Comparison of ENCODE assay signal across 22 cellular contexts in genomic region chr10:12947741-12948140, GRCh38. TPM values are rescaled to one million over a fixed set of nuclear protein-coding genes. Genes with fewer than 3 reads are reported as not detected.
DNase-seq lines count a peak whose midpoint lies in the region; ATAC-seq, FAIRE-seq and TF ChIP-seq lines count a peak whose summit lies in the region.
"Had no signal": no experiment of that assay in that cellular context is flagged by ENCODE, and none has a peak within 500 bp of the region (broad histone marks: within the 10 kb centered on the region; RNA-seq: fewer than 3 reads in every experiment).

No MANE protein-coding gene starts in this region.

- no peak for ATAC-seq in GM18511 (IDR thresholded peaks at IDR 0.05; ENCODE audit: unreplicated experiment)
- ATAC-seq: CD8-positive, alpha-beta T cell had no signal

- H3K9ac ChIP-seq in astrocyte (ENCODE audit: low read length) (no peak overlapping the region), Karpas-422 (ENCODE audit: low read length) (no peak overlapping the region)
- H3K9ac ChIP-seq: BLaER1 treated with 17β-estradiol and CSF1 and Interleukin-3, amounts not matched to agents 10 nM and 100 nM had no signal

- FAIRE-seq in astrocyte (lab: Jason Lieb, UNC) = no peak
- FAIRE-seq: A204.1, D721Med, G401.6, GM12891 had no signal

- H3K36me3 Mint-ChIP-seq in astrocyte (ENCODE audit: low read depth, unreplicated experiment) = peaks cover 20% of the 10 kb centered on the region
- H3K36me3 Mint-ChIP-seq: CD8-positive, alpha-beta T cell had no signal

- H3K36me3 ChIP-seq in ascending aorta (no peaks in the 10 kb centered on the region), astrocyte (ENCODE audit: insufficient read depth, low read length) (no peaks in the 10 kb centered on the region), esophagus muscularis mucosa (no peaks in the 10 kb centered on the region), tibial artery (no peaks in the 10 kb centered on the region), BE2C (no peaks in the 10 kb centered on the region), Karpas-422 (ENCODE audit: insufficient read depth, low read length) (peaks cover 2% of the 10 kb centered on the region; the same call in 1 of the 2 replicates)
- H3K36me3 ChIP-seq: BLaER1 treated with 17β-estradiol and CSF1 and Interleukin-3, amounts not matched to agents 10 nM and 100 nM had no signal

- no peak for TF ChIP-seq POLR2A in esophagus muscularis mucosa (IDR thresholded peaks at IDR 0.05; ENCODE audit: low read depth)

- H3K27me3 Mint-ChIP-seq in astrocyte (ENCODE audit: low read depth, unreplicated experiment) = no peaks in the 10 kb centered on the region
- H3K27me3 Mint-ChIP-seq: CD4-positive, alpha-beta T cell had no signal

- peaks cover 8% of the 10 kb centered on the region for H3K9me3 Mint-ChIP-seq in astrocyte (ENCODE audit: unreplicated experiment)
- H3K9me3 Mint-ChIP-seq: CD4-positive, alpha-beta T cell; CD8-positive, alpha-beta T cell had no signal

- H3K27ac ChIP-seq in ascending aorta (peak overlapping the region; percentile 74 to 79), astrocyte (ENCODE audit: low read depth, low read length) (no peak overlapping the region), esophagus muscularis mucosa (replicated peaks in 1 of 4) (no peak overlapping the region), tibial artery (peak overlapping the region; percentile 72 to 77), Karpas-422 (ENCODE audit: low read length) (no peak overlapping the region)
- H3K27ac ChIP-seq: BLaER1 treated with 17β-estradiol and CSF1 and Interleukin-3, amounts not matched to agents 10 nM and 100 nM; C4-2B had no signal

- no peak overlapping the region for H2AFZ ChIP-seq in astrocyte (ENCODE audit: low read depth, low read length)
- no peak overlapping the region for H2AFZ ChIP-seq in Karpas-422 (ENCODE audit: low read length)

- DNase-seq in ascending aorta (ENCODE audit: low spot score in 2 of 2) (no peak), astrocyte (ENCODE audit: low read depth) (no peak), esophagus muscularis mucosa (ENCODE audit: extremely low spot score) (peak; percentile 91), tibial artery (no peak), BE2C (no peak), Karpas-422 (no peak)
- DNase-seq in activated naive CD4-positive, alpha-beta T cell treated with anti-CD3 and anti-CD28 coated beads, Interleukin-2, amount 50 U/mL, for 16 hours = no peak
- DNase-seq: 8988T; ACHN; Caco-2; Calu3; CD4-positive, alpha-beta T cell; CD8-positive, alpha-beta T cell; DMS79 treated with DMSO at 0.1 percent for 48 hours; GF-D8 had no signal

- H3K9me2 ChIP-seq in Karpas-422 (replicated peaks; ENCODE audit: insufficient read depth, low read length) = no peaks in the 10 kb centered on the region

- no peaks in the 10 kb centered on the region for H4K20me1 ChIP-seq in astrocyte (ENCODE audit: insufficient read depth, low read length)
- H4K20me1 ChIP-seq in Karpas-422 (ENCODE audit: insufficient read depth, low read depth, low read length) = no peaks in the 10 kb centered on the region
- H4K20me1 ChIP-seq: BLaER1 treated with 17β-estradiol and CSF1 and Interleukin-3, amounts not matched to agents 10 nM and 100 nM had no signal

- no peaks in the 10 kb centered on the region for H3K79me2 ChIP-seq in astrocyte (ENCODE audit: insufficient read depth, low read length)
- no peaks in the 10 kb centered on the region for H3K79me2 ChIP-seq in Karpas-422 (ENCODE audit: low read length)

- no peaks in the 10 kb centered on the region for H3K9me3 ChIP-seq in ascending aorta
- no peaks in the 10 kb centered on the region for H3K9me3 ChIP-seq in astrocyte (ENCODE audit: insufficient read depth, low read depth, low read length)
- no peaks in the 10 kb centered on the region for H3K9me3 ChIP-seq in esophagus muscularis mucosa
- H3K9me3 ChIP-seq in tibial artery = no peaks in the 10 kb centered on the region
- H3K9me3 ChIP-seq in BE2C = no peaks in the 10 kb centered on the region
- H3K9me3 ChIP-seq in Karpas-422 (ENCODE audit: low read length) = no peaks in the 10 kb centered on the region

- peaks cover 2 to 4% of the 10 kb centered on the region in 2 donors for H3K4me1 ChIP-seq in ascending aorta
- no peaks in the 10 kb centered on the region for H3K4me1 ChIP-seq in astrocyte (ENCODE audit: insufficient read depth, low read length)
- no peaks in the 10 kb centered on the region for H3K4me1 ChIP-seq in esophagus muscularis mucosa
- H3K4me1 ChIP-seq in tibial artery = peaks cover 0 to 65% (median 11%) of the 10 kb centered on the region in 4 donors
- no peaks in the 10 kb centered on the region for H3K4me1 ChIP-seq in BE2C
- H3K4me1 ChIP-seq in Karpas-422 (ENCODE audit: low read length) = peaks cover 21% of the 10 kb centered on the region

- 100% methylated on average over 3 of the region's 3 CpGs for WGBS in esophagus muscularis mucosa

- H3K4me3 Mint-ChIP-seq in astrocyte (ENCODE audit: unreplicated experiment) = no peak overlapping the region
- H3K4me3 Mint-ChIP-seq: CD4-positive, alpha-beta T cell; CD8-positive, alpha-beta T cell had no signal

- H3K27me3 ChIP-seq in ascending aorta (no peaks in the 10 kb centered on the region), astrocyte (ENCODE audit: insufficient read depth, low read length) (no peaks in the 10 kb centered on the region), esophagus muscularis mucosa (no peaks in the 10 kb centered on the region), tibial artery (no peaks in the 10 kb centered on the region), BE2C (no peaks in the 10 kb centered on the region), Karpas-422 (ENCODE audit: low read length) (no peaks in the 10 kb centered on the region)
- H3K27me3 ChIP-seq: BLaER1 treated with 17β-estradiol and CSF1 and Interleukin-3, amounts not matched to agents 10 nM and 100 nM had no signal

- TF ChIP-seq EP300 in esophagus muscularis mucosa (IDR thresholded peaks at IDR 0.05) = no peak

- no peak for TF ChIP-seq CTCF in ascending aorta (IDR thresholded peaks at IDR 0.05)
- TF ChIP-seq CTCF in astrocyte (IDR thresholded peaks at IDR 0.05; ENCODE audit: insufficient read depth, low read depth, low read length) = no peak
- TF ChIP-seq CTCF in esophagus muscularis mucosa (IDR thresholded peaks at IDR 0.05) = no peak
- no peak for TF ChIP-seq CTCF in tibial artery (IDR thresholded peaks at IDR 0.05)
- no peak for TF ChIP-seq CTCF in BE2C (IDR thresholded peaks at IDR 0.05; ENCODE audit: low read depth, low read length)

- H3K4me3 ChIP-seq in ascending aorta (no peak overlapping the region), astrocyte (ENCODE audit: insufficient read depth, low read depth, low read length) (no peak overlapping the region), esophagus muscularis mucosa (no peak overlapping the region), tibial artery (no peak overlapping the region), BE2C (ENCODE audit: low read depth, low read length) (no peak overlapping the region), Karpas-422 (ENCODE audit: low read length) (no peak overlapping the region)
- H3K4me3 ChIP-seq: BLaER1 treated with 17β-estradiol and CSF1 and Interleukin-3, amounts not matched to agents 10 nM and 100 nM had no signal

- intact Hi-C loops in ascending aorta (cut with DNase I) (no loop called here), esophagus muscularis mucosa (cut with DNase I) (no loop called here), tibial artery (cut with DNase I; ENCODE audit: low total_unique reads) (no loop called here)

- H3K4me1 Mint-ChIP-seq in astrocyte (ENCODE audit: low read depth, unreplicated experiment) = peaks cover 31% of the 10 kb centered on the region

- H3K27ac Mint-ChIP-seq in astrocyte (ENCODE audit: unreplicated experiment) = peak overlapping the region; percentile 87
- H3K27ac Mint-ChIP-seq: CD4-positive, alpha-beta T cell; CD8-positive, alpha-beta T cell had no signal

- H3K4me2 ChIP-seq in astrocyte (ENCODE audit: low read length) (no peak overlapping the region), Karpas-422 (ENCODE audit: low read depth, low read length, poor library complexity, severe bottlenecking) (no peak overlapping the region)

RNA-seq across cellular contexts. Expression of gene CCDC3, which starts 53.8 kb away (rescaled TPM):
- total RNA-seq in ascending aorta = 86.0 TPM
- total RNA-seq in astrocyte = 25.8 and 52.1 TPM in 2 replicates
- total RNA-seq in esophagus muscularis mucosa = 10 to 100 TPM; 23.7 to 79.1 (median 44.3) TPM
- polyA plus RNA-seq in BE2C (2012; ENCODE audit: insufficient read depth, insufficient read length, low read depth) = 0.14 TPM
- total RNA-seq in Karpas-422 (2014; rRNA removed; shearing (Covaris generic); ENCODE audit: low replicate concordance) = 1.4 and 2.9 TPM in 2 replicates
- total RNA-seq: Calu3; CD8-positive, alpha-beta T cell had no signal

Comparison
In these comparisons a context has a peak if more than half of its experiments do, and no peak if none do; other contexts are left out.
1. H3K27ac ChIP-seq: peak in ascending aorta (2 of 2) and tibial artery (2 of 2); none in astrocyte (single experiment), esophagus muscularis mucosa (0 of 4) and Karpas-422 (single experiment).